1 cellular context compared by ENCODE assay signal in genomic region chr19:11814707-11815050, GRCh38.
A peak's percentile ranks its signal among the peaks of the same experiment; 100 is the strongest.
TF ChIP-seq lines count a peak whose summit lies in the region.

No MANE protein-coding gene starts in this region.

TF ChIP-seq in HepG2, 621 proteins besides CTCF, POLR2A, EP300 and RAD21:
- TF ChIP-seq NR2F2 (IDR thresholded peaks at IDR 0.05; ENCODE audit: borderline replicate concordance, low read depth) (no peak), ZC3H13 (CRISPR knock-in tag; IDR thresholded peaks at IDR 0.05) (0 out of 2 replicates have a peak, but pooled peaks have one; percentile 32), THAP7 (CRISPR knock-in tag; IDR thresholded peaks at IDR 0.05) (0 out of 2 replicates have a peak, but pooled peaks have one; percentile 28)
